In the genomic region with DNA sequence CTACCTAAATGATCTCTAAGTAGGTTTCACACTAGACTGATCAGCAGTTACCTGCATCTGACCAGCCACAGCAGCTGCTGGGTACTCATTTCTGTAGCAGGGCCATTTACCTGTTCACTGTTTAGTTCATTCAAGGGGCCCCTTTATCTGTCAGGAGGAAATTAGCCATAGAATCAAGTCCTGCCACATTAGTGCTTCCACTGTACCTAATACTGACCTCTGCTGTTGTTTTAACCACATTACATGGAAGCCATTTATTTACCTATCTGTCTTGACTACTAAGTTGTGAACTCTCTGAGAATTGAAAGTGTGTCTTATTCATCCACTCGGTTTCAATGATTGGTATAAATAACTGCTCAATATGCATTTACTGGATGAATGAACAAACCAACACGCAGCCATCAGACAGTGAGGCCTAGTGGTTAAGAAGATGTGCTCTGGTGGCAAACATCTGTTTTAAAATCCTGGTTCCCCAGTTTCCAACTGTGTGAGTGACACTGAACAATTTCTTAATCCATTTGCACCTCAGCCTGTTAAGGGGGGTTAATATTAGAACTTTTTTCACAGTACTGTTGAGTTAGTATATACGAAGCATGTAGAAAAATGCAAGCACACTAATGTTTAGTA, we compare ENCODE assay signal across 9 cellular contexts. TPM values are rescaled to one million over a fixed set of nuclear protein-coding genes. Genes with fewer than 3 reads are reported as not detected.
DNase-seq lines count a peak whose midpoint lies in the region; ATAC-seq and TF ChIP-seq lines count a peak whose summit lies in the region.
"Had no signal": no experiment of that assay in that cellular context is flagged by ENCODE, and none has a peak within 500 bp of the region (broad histone marks: within the 10 kb centered on the region; RNA-seq: fewer than 3 reads in every experiment).

No MANE protein-coding gene starts in this region.

- intact Hi-C loops in activated naive CD4-positive, alpha-beta T cell treated with anti-CD3 and anti-CD28 coated beads for 36 hours (cut with micrococcal nuclease), result loop anchor here (1.0 to 2.0 kb wide), 6 partner anchors 20 to 356 kb away; partner anchors contain the start of gene ANXA5

- H3K27me3 Mint-ChIP-seq in activated naive CD4-positive, alpha-beta T cell treated with anti-CD3 and anti-CD28 coated beads for 36 hours (ENCODE audit: low read depth), result no peaks in the 10 kb centered on the region
- H3K27me3 Mint-ChIP-seq in activated naive CD4-positive, alpha-beta T cell treated with anti-CD3 and anti-CD28 coated beads, Interleukin-2, amount 10 ng/mL, durations not matched to agents 7 days and 5 days, result peaks cover 11% of the 10 kb centered on the region
- H3K27me3 Mint-ChIP-seq in mesothelial cell of epicardium (ENCODE audit: low read depth), result peaks cover 2% of the 10 kb centered on the region

- no peak overlapping the region for H3K4me3 Mint-ChIP-seq in activated naive CD4-positive, alpha-beta T cell treated with anti-CD3 and anti-CD28 coated beads for 36 hours
- H3K4me3 Mint-ChIP-seq in activated naive CD4-positive, alpha-beta T cell treated with anti-CD3 and anti-CD28 coated beads, Interleukin-2, amount 10 ng/mL, durations not matched to agents 7 days and 5 days, result no peak overlapping the region
- no peak overlapping the region for H3K4me3 Mint-ChIP-seq in mesothelial cell of epicardium

- H3K27ac Mint-ChIP-seq in activated naive CD4-positive, alpha-beta T cell treated with anti-CD3 and anti-CD28 coated beads for 36 hours, result no peak overlapping the region
- H3K27ac Mint-ChIP-seq in activated naive CD4-positive, alpha-beta T cell treated with anti-CD3 and anti-CD28 coated beads, Interleukin-2, amount 10 ng/mL, durations not matched to agents 7 days and 5 days, result no peak overlapping the region
- no peak overlapping the region for H3K27ac Mint-ChIP-seq in mesothelial cell of epicardium

- no peaks in the 10 kb centered on the region for H3K36me3 Mint-ChIP-seq in activated naive CD4-positive, alpha-beta T cell treated with anti-CD3 and anti-CD28 coated beads for 36 hours (ENCODE audit: low read depth)
- no peaks in the 10 kb centered on the region for H3K36me3 Mint-ChIP-seq in activated naive CD4-positive, alpha-beta T cell treated with anti-CD3 and anti-CD28 coated beads, Interleukin-2, amount 10 ng/mL, durations not matched to agents 7 days and 5 days
- no peaks in the 10 kb centered on the region for H3K36me3 Mint-ChIP-seq in mesothelial cell of epicardium

- peak; percentile 36 for DNase-seq in activated naive CD4-positive, alpha-beta T cell treated with anti-CD3 and anti-CD28 coated beads for 36 hours
- no peak for DNase-seq in activated naive CD4-positive, alpha-beta T cell treated with anti-CD3 and anti-CD28 coated beads, Interleukin-2, amount 10 ng/mL, durations not matched to agents 7 days and 5 days
- DNase-seq in RPMI7951 (ENCODE audit: low read depth) (peak; percentile 65), dermis microvascular lymphatic vessel endothelial cell (ENCODE audit: low read depth in 2 of 2) (peak; percentile 70 to 79), mesothelial cell of epicardium (ENCODE audit: low spot score in 2 of 2, unreplicated experiment in 2 of 2) (no peak), cerebellar nuclear complex (lab: John Stamatoyannopoulos, UW) (no peak)

- peaks cover 5% of the 10 kb centered on the region for H3K4me1 Mint-ChIP-seq in activated naive CD4-positive, alpha-beta T cell treated with anti-CD3 and anti-CD28 coated beads for 36 hours (ENCODE audit: low read depth)
- no peaks in the 10 kb centered on the region for H3K4me1 Mint-ChIP-seq in activated naive CD4-positive, alpha-beta T cell treated with anti-CD3 and anti-CD28 coated beads, Interleukin-2, amount 10 ng/mL, durations not matched to agents 7 days and 5 days
- H3K4me1 Mint-ChIP-seq in mesothelial cell of epicardium, result peaks cover 23% of the 10 kb centered on the region

- peak; percentile 98 for ATAC-seq in GM21381 (IDR thresholded peaks at IDR 0.05; ENCODE audit: unreplicated experiment)
- ATAC-seq in HG03521 (IDR thresholded peaks at IDR 0.05; ENCODE audit: unreplicated experiment), result peak; percentile 95

- no peaks in the 10 kb centered on the region for H3K9me3 Mint-ChIP-seq in activated naive CD4-positive, alpha-beta T cell treated with anti-CD3 and anti-CD28 coated beads for 36 hours
- no peaks in the 10 kb centered on the region for H3K9me3 Mint-ChIP-seq in activated naive CD4-positive, alpha-beta T cell treated with anti-CD3 and anti-CD28 coated beads, Interleukin-2, amount 10 ng/mL, durations not matched to agents 7 days and 5 days
- no peaks in the 10 kb centered on the region for H3K9me3 Mint-ChIP-seq in mesothelial cell of epicardium

- CTCF ChIA-PET in activated naive CD4-positive, alpha-beta T cell treated with anti-CD3 and anti-CD28 coated beads for 36 hours (lab: Charles Lee), result interaction anchor here (1.7 kb wide), 1 partner anchor 30 kb away, joined by 4 read pairs; the partner anchor contains the start of gene ANXA5
- CTCF ChIA-PET in activated naive CD4-positive, alpha-beta T cell treated with anti-CD3 and anti-CD28 coated beads, Interleukin-2, amount 10 ng/mL, durations not matched to agents 7 days and 5 days (lab: Charles Lee), result interaction anchor here (0.6 to 2.5 kb wide), 4 partner anchors 8 to 264 kb away, joined by 3 to 8 read pairs (median 4); no protein-coding TSS in a partner anchor

- TF ChIP-seq CTCF in mesothelial cell of epicardium (IDR thresholded peaks at IDR 0.05; ENCODE audit: unreplicated experiment), result peak; percentile 38

RNA-seq across cellular contexts. Expression of gene ANXA5, which starts 30.0 kb away (rescaled TPM):
- total RNA-seq in activated naive CD4-positive, alpha-beta T cell treated with anti-CD3 and anti-CD28 coated beads for 36 hours, result 10 to 100 TPM; 98.4 to 99.5 TPM
- total RNA-seq in RPMI7951 (2014; rRNA removed; shearing (Covaris generic)), result 393 and 478 TPM in 2 replicates
- total RNA-seq in dermis microvascular lymphatic vessel endothelial cell (359 and 389 TPM in 2 replicates), mesothelial cell of epicardium (125 to 137 TPM (median 130 TPM) in 3 replicates)

RNA-seq across cellular contexts. Expression of gene SMIM43, which starts 38.2 kb away (rescaled TPM):
- not detected for total RNA-seq in activated naive CD4-positive, alpha-beta T cell treated with anti-CD3 and anti-CD28 coated beads for 36 hours
- not detected in 2 replicates for total RNA-seq in RPMI7951 (2014; rRNA removed; shearing (Covaris generic))
- total RNA-seq in dermis microvascular lymphatic vessel endothelial cell, result 0.13 and 0.38 TPM in 2 replicates
- total RNA-seq in mesothelial cell of epicardium, result not detected in 3 replicates
- total RNA-seq: mononuclear cell had no signal

Comparison
In these comparisons a context has a peak if more than half of its experiments do, and no peak if none do; other contexts are left out.
1. DNase-seq: peak in activated naive CD4-positive, alpha-beta T cell treated with anti-CD3 and anti-CD28 coated beads for 36 hours (single experiment), RPMI7951 (single experiment) and dermis microvascular lymphatic vessel endothelial cell (2 of 2); none in activated naive CD4-positive, alpha-beta T cell treated with anti-CD3 and anti-CD28 coated beads, Interleukin-2, amount 10 ng/mL, durations not matched to agents 7 days and 5 days (single experiment), mesothelial cell of epicardium (0 of 2) and cerebellar nuclear complex (0 of 2).